In genomic region chr6:1263039-1263849, GRCh38 we compare ENCODE assay signal across 16 cellular contexts. TPM values are rescaled to one million over a fixed set of nuclear protein-coding genes. Genes with fewer than 3 reads are reported as not detected.
A peak's percentile ranks its signal among the peaks of the same experiment; 100 is the strongest.
DNase-seq lines count a peak whose midpoint lies in the region; ATAC-seq and TF ChIP-seq lines count a peak whose summit lies in the region.
"Had no signal": no experiment of that assay in that cellular context is flagged by ENCODE, and none has a peak within 500 bp of the region (broad histone marks: within the 10 kb centered on the region; RNA-seq: fewer than 3 reads in every experiment).

No MANE protein-coding gene starts in this region.

- no peaks in the 10 kb centered on the region for H3K79me2 ChIP-seq in Loucy (ENCODE audit: insufficient read depth, low read length)

- peak overlapping the region; percentile 14 for H3K4me2 ChIP-seq in Loucy (ENCODE audit: low read depth, low read length, poor library complexity, severe bottlenecking)

- peak overlapping the region; percentile 63; the same call in 1 of the 2 replicates for H2AFZ ChIP-seq in Loucy (ENCODE audit: low read length)

- H3K27ac Mint-ChIP-seq in naive thymus-derived CD4-positive, alpha-beta T cell: no peak overlapping the region
- H3K27ac Mint-ChIP-seq: CD8-positive, alpha-beta T cell; immature natural killer cell had no signal

- H3K36me3 Mint-ChIP-seq in naive thymus-derived CD4-positive, alpha-beta T cell: no peaks in the 10 kb centered on the region
- H3K36me3 Mint-ChIP-seq: CD8-positive, alpha-beta T cell; immature natural killer cell had no signal

- no peaks in the 10 kb centered on the region for H3K9me3 ChIP-seq in Loucy (ENCODE audit: insufficient read depth, low read depth, low read length)
- no peaks in the 10 kb centered on the region for H3K9me3 ChIP-seq in naive thymus-derived CD4-positive, alpha-beta T cell (ENCODE audit: control insufficient read depth in 2 of 3, low read length in 3 of 3)
- H3K9me3 ChIP-seq: colonic mucosa had no signal

- intact Hi-C loops in naive thymus-derived CD4-positive, alpha-beta T cell (cut with micrococcal nuclease): no loop called here

- H4K20me1 ChIP-seq in Loucy (ENCODE audit: insufficient read depth, low read length, poor library complexity, severe bottlenecking): no peaks in the 10 kb centered on the region

- CTCF ChIA-PET in naive thymus-derived CD4-positive, alpha-beta T cell (lab: Charles Lee): no interaction called here
- CTCF ChIA-PET in GM10248 (lab: Yijun Ruan, JAX): no interaction called here

- H3K9me2 ChIP-seq in Loucy (replicated peaks; ENCODE audit: low read depth, low read length): no peaks in the 10 kb centered on the region

- peaks cover 0 to 2% (median 0%) of the 10 kb centered on the region in 11 donors for H3K9me3 Mint-ChIP-seq in naive thymus-derived CD4-positive, alpha-beta T cell
- H3K9me3 Mint-ChIP-seq: CD8-positive, alpha-beta T cell; immature natural killer cell had no signal

- peak; percentile 51 for ATAC-seq in naive thymus-derived CD4-positive, alpha-beta T cell
- ATAC-seq in activated CD4-positive, CD25-positive, alpha-beta regulatory T cell treated with anti-CD3 and anti-CD28 coated beads, Interleukin-2, amount 50 U/mL, for 24 hours: no peak
- ATAC-seq: CD8-positive, alpha-beta T cell had no signal

- no peaks in the 10 kb centered on the region for H3F3A ChIP-seq in Loucy (ENCODE audit: low read depth)

- H3K27me3 ChIP-seq in Loucy (ENCODE audit: insufficient read depth, low read length, poor library complexity, severe bottlenecking): no peaks in the 10 kb centered on the region
- no peaks in the 10 kb centered on the region for H3K27me3 ChIP-seq in naive thymus-derived CD4-positive, alpha-beta T cell (ENCODE audit: control insufficient read depth in 2 of 2, insufficient read depth in 2 of 2, low read length in 2 of 2)
- H3K27me3 ChIP-seq: colonic mucosa had no signal

- no peak overlapping the region for H3K4me3 ChIP-seq in Loucy (ENCODE audit: low read length, poor library complexity, severe bottlenecking)
- no peak overlapping the region for H3K4me3 ChIP-seq in naive thymus-derived CD4-positive, alpha-beta T cell (ENCODE audit: low read length)
- H3K4me3 ChIP-seq: colonic mucosa had no signal

- peaks cover 5 to 44% (median 25%) of the 10 kb centered on the region in 5 donors for H3K27me3 Mint-ChIP-seq in naive thymus-derived CD4-positive, alpha-beta T cell

- DNase-seq in COLO829 (ENCODE audit: low spot score) (peak; percentile 96), astrocyte of the hippocampus (ENCODE audit: low read depth, low spot score) (peak; percentile 18), GM10248 (ENCODE audit: extremely low spot score) (no peak), ACHN (no peak), NCI-H524 (lab: John Stamatoyannopoulos, UW) (no peak)
- no peak for DNase-seq in naive thymus-derived CD4-positive, alpha-beta T cell
- DNase-seq: CD8-positive, alpha-beta T cell; colonic mucosa; immature natural killer cell; NCI-H1436 treated with DMSO at 0.1 percent for 48 hours; NCI-H748 treated with DMSO at 0.1 percent for 48 hours; SIG-M5; stimulated activated CD4-positive, alpha-beta T cell treated with anti-CD3 and anti-CD28 coated beads, Interleukin-2, amount 100 ng/mL, for 24 hours had no signal

- in situ Hi-C loops in ACHN (cut with HindIII; ENCODE audit: low pct_ligation_motif_present, low pct_unique_long_range_greater_than_20kb, low sequenced_read_pairs): no loop called here

- peaks cover 0 to 2% (median 0%) of the 10 kb centered on the region in 7 donors for H3K4me1 Mint-ChIP-seq in naive thymus-derived CD4-positive, alpha-beta T cell
- H3K4me1 Mint-ChIP-seq: immature natural killer cell had no signal

- H3K27ac ChIP-seq in naive thymus-derived CD4-positive, alpha-beta T cell (ENCODE audit: low read depth, low read length): no peak overlapping the region
- H3K27ac ChIP-seq: colonic mucosa had no signal

- no peak overlapping the region for H3K9ac ChIP-seq in Loucy (ENCODE audit: low read depth, low read length, poor library complexity, severe bottlenecking)

- POLR2A ChIA-PET in naive thymus-derived CD4-positive, alpha-beta T cell (lab: Charles Lee): no interaction called here
- POLR2A ChIA-PET in GM10248 (lab: Yijun Ruan, JAX): no interaction called here

- H3K4me3 Mint-ChIP-seq in naive thymus-derived CD4-positive, alpha-beta T cell: no peak overlapping the region
- H3K4me3 Mint-ChIP-seq: CD8-positive, alpha-beta T cell; immature natural killer cell had no signal

- TF ChIP-seq CTCF in Loucy (conservative IDR thresholded peaks at IDR 0.05; ENCODE audit: low read length) (peak; percentile 50), GM10248 (IDR thresholded peaks at IDR 0.05; ENCODE audit: control extremely low read depth, extremely low read depth, low read depth, missing control alignments) (no peak)

- no peaks in the 10 kb centered on the region for H3K36me3 ChIP-seq in Loucy (ENCODE audit: insufficient read depth, low read length)
- H3K36me3 ChIP-seq in naive thymus-derived CD4-positive, alpha-beta T cell (ENCODE audit: control insufficient read depth in 2 of 3, insufficient read depth in 3 of 3, low read length in 3 of 3): no peaks in the 10 kb centered on the region
- H3K36me3 ChIP-seq: colonic mucosa had no signal

- peaks cover 14% of the 10 kb centered on the region for H3K4me1 ChIP-seq in Loucy (ENCODE audit: insufficient read depth, low read length, poor library complexity, severe bottlenecking)
- no peaks in the 10 kb centered on the region for H3K4me1 ChIP-seq in naive thymus-derived CD4-positive, alpha-beta T cell (ENCODE audit: control insufficient read depth in 2 of 2, insufficient read depth in 2 of 2, low read length in 2 of 2)
- H3K4me1 ChIP-seq: colonic mucosa had no signal

RNA-seq across cellular contexts. Expression of gene FOXQ1, which starts 48.7 kb away (rescaled TPM):
- total RNA-seq in naive thymus-derived CD4-positive, alpha-beta T cell: not detected
- not detected for polyA plus RNA-seq in naive thymus-derived CD4-positive, alpha-beta T cell
- total RNA-seq: CD8-positive, alpha-beta T cell; posterior vena cava had no signal
- polyA plus RNA-seq: immature natural killer cell had no signal

Comparison
In these comparisons a context has a peak if more than half of its experiments do, and no peak if none do; other contexts are left out.
1. DNase-seq: peak in COLO829 (single experiment) and astrocyte of the hippocampus (single experiment); none in naive thymus-derived CD4-positive, alpha-beta T cell (0 of 9), GM10248 (single experiment), ACHN (single experiment) and NCI-H524 (0 of 2).